Comparison of ENCODE assay signal across 1 cellular context in genomic region chr2:111522231-111522768, GRCh38.
A peak's percentile ranks its signal among the peaks of the same experiment; 100 is the strongest.
TF ChIP-seq lines count a peak whose summit lies in the region.

No MANE protein-coding gene starts in this region.

TF ChIP-seq in HepG2, 621 proteins besides CTCF, POLR2A, EP300 and RAD21 (continued from another document and continues in another):
- no peak for TF ChIP-seq ZNF280D (CRISPR knock-in tag; IDR thresholded peaks at IDR 0.05)
- 0 out of 2 replicates have a peak, but pooled peaks have one; percentile 7 for TF ChIP-seq ZNF350 (CRISPR knock-in tag; IDR thresholded peaks at IDR 0.05; ENCODE audit: borderline replicate concordance, low read depth)
- no peak for TF ChIP-seq RBFOX2 (IDR thresholded peaks at IDR 0.05; ENCODE audit: low read depth, low read length)
- no peak for TF ChIP-seq HNRNPH1 (optimal IDR thresholded peaks at IDR 0.05; ENCODE audit: low read depth, low read length)
- TF ChIP-seq ZFP82 (CRISPR knock-in tag; IDR thresholded peaks at IDR 0.05; ENCODE audit: borderline replicate concordance): no peak
- TF ChIP-seq SAFB2 (CRISPR knock-in tag; IDR thresholded peaks at IDR 0.05; ENCODE audit: borderline replicate concordance, low read depth): no peak
- TF ChIP-seq ZKSCAN5 (CRISPR knock-in tag; IDR thresholded peaks at IDR 0.05): no peak
- TF ChIP-seq ZNF777 (CRISPR knock-in tag; IDR thresholded peaks at IDR 0.05): no peak
- TF ChIP-seq CREB1 (IDR thresholded peaks at IDR 0.05): no peak
- TF ChIP-seq CREB1 (CRISPR knock-in tag; IDR thresholded peaks at IDR 0.05): no peak
- TF ChIP-seq AHDC1 (CRISPR knock-in tag; IDR thresholded peaks at IDR 0.05; ENCODE audit: borderline replicate concordance): peak; percentile 17; the same call in 1 of the 2 replicates
- TF ChIP-seq PHF20 (CRISPR knock-in tag; IDR thresholded peaks at IDR 0.05): no peak
- no peak for TF ChIP-seq ZNF264 (CRISPR knock-in tag; IDR thresholded peaks at IDR 0.05)
- TF ChIP-seq SUZ12 (IDR thresholded peaks at IDR 0.05; ENCODE audit: low read depth, low read length): no peak
- 0 out of 2 replicates have a peak, but pooled peaks have one; percentile 5 for TF ChIP-seq ARID3A (IDR thresholded peaks at IDR 0.05; ENCODE audit: low read depth, low read length)
- TF ChIP-seq NFIC (IDR thresholded peaks at IDR 0.05; ENCODE audit: low read length): no peak
- TF ChIP-seq CBX1 (IDR thresholded peaks at IDR 0.05; ENCODE audit: low read depth): no peak
- no peak for TF ChIP-seq ZNF770 (CRISPR knock-in tag; IDR thresholded peaks at IDR 0.05)
- TF ChIP-seq, protein P1, sequence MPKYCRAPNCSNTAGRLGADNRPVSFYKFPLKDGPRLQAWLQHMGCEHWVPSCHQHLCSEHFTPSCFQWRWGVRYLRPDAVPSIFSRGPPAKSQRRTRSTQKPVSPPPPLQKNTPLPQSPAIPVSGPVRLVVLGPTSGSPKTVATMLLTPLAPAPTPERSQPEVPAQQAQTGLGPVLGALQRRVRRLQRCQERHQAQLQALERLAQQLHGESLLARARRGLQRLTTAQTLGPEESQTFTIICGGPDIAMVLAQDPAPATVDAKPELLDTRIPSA (CRISPR knock-in tag; IDR thresholded peaks at IDR 0.05; ENCODE audit: borderline replicate concordance): no peak
- TF ChIP-seq CHD4 (IDR thresholded peaks at IDR 0.05; ENCODE audit: borderline replicate concordance, low read length): peak; percentile 95
- no peak for TF ChIP-seq ZNF318 (CRISPR knock-in tag; IDR thresholded peaks at IDR 0.05)
- TF ChIP-seq FOSL1 (CRISPR knock-in tag; IDR thresholded peaks at IDR 0.05; ENCODE audit: borderline replicate concordance): no peak
- no peak for TF ChIP-seq SP1 (IDR thresholded peaks at IDR 0.05)
- TF ChIP-seq SP1 (CRISPR knock-in tag; IDR thresholded peaks at IDR 0.05): no peak
- no peak for TF ChIP-seq ARNT2 (CRISPR knock-in tag; IDR thresholded peaks at IDR 0.05; ENCODE audit: low read depth)
- TF ChIP-seq KLF9 (CRISPR knock-in tag; IDR thresholded peaks at IDR 0.05; ENCODE audit: low read depth): no peak
- TF ChIP-seq, protein P2, sequence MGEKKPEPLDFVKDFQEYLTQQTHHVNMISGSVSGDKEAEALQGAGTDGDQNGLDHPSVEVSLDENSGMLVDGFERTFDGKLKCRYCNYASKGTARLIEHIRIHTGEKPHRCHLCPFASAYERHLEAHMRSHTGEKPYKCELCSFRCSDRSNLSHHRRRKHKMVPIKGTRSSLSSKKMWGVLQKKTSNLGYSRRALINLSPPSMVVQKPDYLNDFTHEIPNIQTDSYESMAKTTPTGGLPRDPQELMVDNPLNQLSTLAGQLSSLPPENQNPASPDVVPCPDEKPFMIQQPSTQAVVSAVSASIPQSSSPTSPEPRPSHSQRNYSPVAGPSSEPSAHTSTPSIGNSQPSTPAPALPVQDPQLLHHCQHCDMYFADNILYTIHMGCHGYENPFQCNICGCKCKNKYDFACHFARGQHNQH (CRISPR knock-in tag; IDR thresholded peaks at IDR 0.05): no peak
- no peak for TF ChIP-seq MEIS2 (CRISPR knock-in tag; IDR thresholded peaks at IDR 0.05)
- TF ChIP-seq TOPORS (CRISPR knock-in tag; IDR thresholded peaks at IDR 0.05): no peak
- no peak for TF ChIP-seq ZNF207 (IDR thresholded peaks at IDR 0.05; ENCODE audit: borderline replicate concordance)
- TF ChIP-seq RFXANK (CRISPR knock-in tag; IDR thresholded peaks at IDR 0.05): no peak
- no peak for TF ChIP-seq SMC3 (IDR thresholded peaks at IDR 0.05; ENCODE audit: low read length)
- TF ChIP-seq KDM6A (CRISPR knock-in tag; IDR thresholded peaks at IDR 0.05; ENCODE audit: low read depth): 0 out of 2 replicates have a peak, but pooled peaks have one; percentile 24
- TF ChIP-seq ZNF446 (CRISPR knock-in tag; IDR thresholded peaks at IDR 0.05): no peak
- TF ChIP-seq, protein P3, sequence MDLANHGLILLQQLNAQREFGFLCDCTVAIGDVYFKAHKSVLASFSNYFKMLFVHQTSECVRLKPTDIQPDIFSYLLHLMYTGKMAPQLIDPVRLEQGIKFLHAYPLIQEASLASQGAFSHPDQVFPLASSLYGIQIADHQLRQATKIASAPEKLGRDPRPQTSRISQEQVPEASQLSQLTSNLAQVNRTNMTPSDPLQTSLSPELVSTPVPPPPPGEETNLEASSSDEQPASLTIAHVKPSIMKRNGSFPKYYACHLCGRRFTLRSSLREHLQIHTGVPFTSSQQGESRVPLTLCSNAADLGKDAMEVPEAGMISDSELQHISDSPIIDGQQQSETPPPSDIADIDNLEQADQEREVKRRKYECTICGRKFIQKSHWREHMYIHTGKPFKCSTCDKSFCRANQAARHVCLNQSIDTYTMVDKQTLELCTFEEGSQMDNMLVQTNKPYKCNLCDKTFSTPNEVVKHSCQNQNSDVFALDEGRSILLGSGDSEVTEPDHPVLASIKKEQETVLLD (CRISPR knock-in tag; IDR thresholded peaks at IDR 0.05; ENCODE audit: low read depth): no peak
